35 cellular contexts compared by ENCODE assay signal in genomic region chr2:209788925-209789324, GRCh38. TPM values are rescaled to one million over a fixed set of nuclear protein-coding genes. Genes with fewer than 3 reads are reported as not detected.
"Had no signal": no experiment of that assay in that cellular context is flagged by ENCODE, and none has a peak within 500 bp of the region (broad histone marks: within the 10 kb centered on the region; RNA-seq: fewer than 3 reads in every experiment).

No MANE protein-coding gene starts in this region.

- H2AFZ ChIP-seq: PC-9 had no signal

- H3K36me3 ChIP-seq: ascending aorta had no signal

- DNase-seq: activated B cell treated with CpG ODN at 0.5 μM for 24 hours; activated CD4-positive, alpha-beta memory T cell treated with anti-CD3 and anti-CD28 coated beads, Interleukin-2, amount 10 ng/mL, durations not matched to agents 7 days and 5 days; activated CD4-positive, alpha-beta T cell treated with anti-CD3 and anti-CD28 coated beads for 4 hours; activated CD4-positive, CD25-positive, alpha-beta regulatory T cell treated with anti-CD3 and anti-CD28 coated beads, Interleukin-2, amount 50 U/mL, for 72 hours; activated CD8-positive, alpha-beta memory T cell treated with anti-CD3 and anti-CD28 coated beads for 24 hours; activated CD8-positive, alpha-beta memory T cell treated with anti-CD3 and anti-CD28 coated beads, Interleukin-2, amount 10 ng/mL, durations not matched to agents 7 days and 5 days; activated CD8-positive, alpha-beta memory T cell treated with anti-CD3 and anti-CD28 coated beads, Interleukin-2, amount 50 U/mL, for 48 hours; activated effector memory CD4-positive, alpha-beta T cell treated with anti-CD3 and anti-CD28 coated beads, Interleukin-2, amount 50 U/mL, for 16 hours; activated naive CD4-positive, alpha-beta T cell; activated naive CD4-positive, alpha-beta T cell treated with anti-CD3 and anti-CD28 coated beads, Interleukin-2, amount 50 U/mL, for 16 hours; activated naive CD8-positive, alpha-beta T cell treated with anti-CD3 and anti-CD28 coated beads, Interleukin-2, amount 10 ng/mL, durations not matched to agents 7 days and 5 days; activated T-cell treated with anti-CD3 and anti-CD28 coated beads, Interleukin-2, amount 50 U/mL, for 48 hours; amygdala; cerebellar nuclear complex; Kasumi-1; KG1; NCI-H1092 treated with DMSO at 0.1 percent for 48 hours; NCI-H1417; NCI-H146; NCI-H187; NCI-H2029 treated with DMSO at 0.1 percent for 48 hours; NCI-H2107; NCI-H2171; NCI-H510A; NK-92 treated with Interleukin-12 subunit alpha and Interleukin-12 subunit beta, amount 100 ng/mL, for 24 hours; PC-9; SIG-M5; T-cell; T-helper 2 cell; T-helper 9 cell had no signal

- H3K27ac ChIP-seq: ascending aorta, PC-9, RWPE1, VCaP had no signal

- H3K4me2 ChIP-seq: PC-9 had no signal

- H3K4me1 ChIP-seq: ascending aorta had no signal

- ATAC-seq: activated CD8-positive, alpha-beta memory T cell treated with anti-CD3 and anti-CD28 coated beads, Interleukin-2, amount 10 ng/mL, durations not matched to agents 7 days and 5 days; Right ventricle myocardium inferior; SK-N-SH treated with all-trans-retinoic acid at 6 μM for 48 hours; T-cell had no signal

- H3K27me3 ChIP-seq: ascending aorta had no signal

- H3K9me3 ChIP-seq: ascending aorta had no signal

- H3K4me3 ChIP-seq: ascending aorta, PC-9 had no signal

RNA-seq across cellular contexts. Expression of gene UNC80, which starts 17.3 kb away (rescaled TPM):
- total RNA-seq: activated B cell treated with CpG ODN at 0.5 μM for 24 hours; activated CD4-positive, alpha-beta memory T cell treated with anti-CD3 and anti-CD28 coated beads, Interleukin-2, amount 10 ng/mL, durations not matched to agents 7 days and 5 days; activated CD8-positive, alpha-beta memory T cell treated with anti-CD3 and anti-CD28 coated beads, Interleukin-2, amount 10 ng/mL, durations not matched to agents 7 days and 5 days; activated naive CD8-positive, alpha-beta T cell treated with anti-CD3 and anti-CD28 coated beads, Interleukin-2, amount 10 ng/mL, durations not matched to agents 7 days and 5 days; PC-9; Right ventricle myocardium inferior had no signal
